Comparison of ENCODE assay signal across 8 cellular contexts in genomic region chr3:113051222-113051804, GRCh38.
DNase-seq lines count a peak whose midpoint lies in the region; ATAC-seq and TF ChIP-seq lines count a peak whose summit lies in the region.

No MANE protein-coding gene starts in this region.

- intact Hi-C loops in left ventricle myocardium inferior (cut with micrococcal nuclease): loop anchor here (2.0 to 10.0 kb wide), 2 partner anchors 83 to 237 kb away; no protein-coding TSS in a partner anchor

- H3K79me2 ChIP-seq in SU-DHL-6 (ENCODE audit: insufficient read depth, low read length): no peaks in the 10 kb centered on the region

- peak overlapping the region; percentile 55 for H2AFZ ChIP-seq in SU-DHL-6 (ENCODE audit: low read depth, low read length, severe bottlenecking)

- H3K9ac ChIP-seq in SU-DHL-6 (ENCODE audit: low read length) (no peak overlapping the region), adipocyte (ENCODE audit: low read length) (peak overlapping the region; percentile 34)

- no peaks in the 10 kb centered on the region for H4K20me1 ChIP-seq in SU-DHL-6 (ENCODE audit: low read depth, low read length)

- H3K4me3 ChIP-seq in SU-DHL-6 (ENCODE audit: insufficient read depth, low read length, poor library complexity, severe bottlenecking) (no peak overlapping the region), adipocyte (ENCODE audit: low read length) (peak overlapping the region; percentile 39), left ventricle myocardium inferior (no peak overlapping the region)

- ATAC-seq in HG02678 (IDR thresholded peaks at IDR 0.05; ENCODE audit: unreplicated experiment): peak; percentile 96

- H3K4me1 ChIP-seq in adipocyte (ENCODE audit: control insufficient read depth, insufficient read depth, low read length) (peaks cover 29% of the 10 kb centered on the region), left ventricle myocardium inferior (peaks cover 6% of the 10 kb centered on the region)

- DNase-seq in NCI-H1105 treated with DMSO at 0.1 percent for 48 hours (lab: John Stamatoyannopoulos, UW): peak; percentile 76
- DNase-seq in adipocyte (ENCODE audit: low read depth): peak; percentile 91
- DNase-seq in left ventricle myocardium inferior: peak; percentile 70
- peak; percentile 85 for DNase-seq in retina
- DNase-seq in mesenteric fat pad (ENCODE audit: low spot score): no peak

- H3K9me2 ChIP-seq in SU-DHL-6 (replicated peaks; ENCODE audit: insufficient read depth, low read length): no peaks in the 10 kb centered on the region

- H3F3A ChIP-seq in SU-DHL-6 (ENCODE audit: insufficient read depth): no peaks in the 10 kb centered on the region

- peak overlapping the region; percentile 8 for H3K4me2 ChIP-seq in SU-DHL-6 (ENCODE audit: low read depth, low read length, poor library complexity, severe bottlenecking)

- H3K27ac ChIP-seq in SU-DHL-6 (ENCODE audit: low read depth, low read length) (no peak overlapping the region), left ventricle myocardium inferior (replicated peaks) (no peak overlapping the region)

- no peaks in the 10 kb centered on the region for H3K9me3 ChIP-seq in SU-DHL-6 (ENCODE audit: insufficient read depth, low read length)
- H3K9me3 ChIP-seq in adipocyte (ENCODE audit: control insufficient read depth, low read length): no peaks in the 10 kb centered on the region
- no peaks in the 10 kb centered on the region for H3K9me3 ChIP-seq in left ventricle myocardium inferior (replicated peaks)

- H3K36me3 ChIP-seq in SU-DHL-6 (ENCODE audit: low read length) (no peaks in the 10 kb centered on the region), adipocyte (ENCODE audit: control insufficient read depth, insufficient read depth, low read length, severe bottlenecking) (no peaks in the 10 kb centered on the region), left ventricle myocardium inferior (no peaks in the 10 kb centered on the region)

- H3K27me3 ChIP-seq in SU-DHL-6 (ENCODE audit: low read length): no peaks in the 10 kb centered on the region
- no peaks in the 10 kb centered on the region for H3K27me3 ChIP-seq in adipocyte (replicated peaks; ENCODE audit: control insufficient read depth, insufficient read depth, low read length)
- H3K27me3 ChIP-seq in left ventricle myocardium inferior (ENCODE audit: low read depth): no peaks in the 10 kb centered on the region

- peak; percentile 82 for TF ChIP-seq CTCF in GM12873 (IDR thresholded peaks at IDR 0.05; ENCODE audit: insufficient read depth, low read depth, low read length, missing control alignments)
- TF ChIP-seq CTCF in SU-DHL-6 (IDR thresholded peaks at IDR 0.05; ENCODE audit: insufficient read depth, low read length, poor library complexity, severe bottlenecking): peak; percentile 71
- peak; percentile 97 for TF ChIP-seq CTCF in left ventricle myocardium inferior (IDR thresholded peaks at IDR 0.05; ENCODE audit: borderline replicate concordance)
